In the genomic region with DNA sequence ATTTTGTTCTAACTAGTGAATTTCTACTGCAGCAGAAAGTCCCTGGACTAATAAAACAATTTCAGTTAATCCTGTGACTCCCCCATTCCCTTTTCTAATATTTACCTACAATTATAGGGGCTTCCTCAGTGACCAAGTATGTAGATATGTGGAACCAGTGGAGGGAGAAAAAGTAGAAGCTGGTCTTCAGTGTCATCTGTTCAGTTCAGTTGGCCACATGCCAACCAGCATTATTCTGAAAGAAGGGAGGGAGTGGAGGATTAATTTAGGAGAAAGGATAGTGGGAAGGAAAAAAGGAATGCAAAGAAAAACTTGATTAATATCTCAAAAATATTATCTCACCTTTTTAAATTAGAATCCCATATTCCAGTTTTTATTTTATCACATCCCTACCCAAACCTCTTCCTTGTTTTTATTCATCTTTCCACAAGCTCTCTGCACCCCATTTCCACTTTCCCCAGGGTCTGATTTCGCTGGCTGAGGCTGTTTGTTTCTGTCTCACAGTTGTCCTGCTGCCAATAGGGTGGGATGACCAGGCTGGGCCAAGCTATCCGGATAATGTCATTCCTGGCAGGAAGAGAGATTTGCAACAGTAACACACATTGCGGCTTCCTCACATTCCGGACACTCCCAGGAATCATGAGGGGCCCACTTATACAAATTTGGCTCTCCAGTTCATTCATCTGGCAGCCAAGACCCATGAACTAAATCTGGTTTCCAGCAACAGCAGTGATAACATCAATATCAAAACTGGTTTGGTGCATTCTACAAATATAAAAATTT, we compare ENCODE assay signal across 11 cellular contexts. TPM values are rescaled to one million over a fixed set of nuclear protein-coding genes. Genes with fewer than 3 reads are reported as not detected.
A peak's percentile ranks its signal among the peaks of the same experiment; 100 is the strongest.
DNase-seq lines count a peak whose midpoint lies in the region; ATAC-seq and TF ChIP-seq lines count a peak whose summit lies in the region.
"Had no signal": no experiment of that assay in that cellular context is flagged by ENCODE, and none has a peak within 500 bp of the region (broad histone marks: within the 10 kb centered on the region; RNA-seq: fewer than 3 reads in every experiment).

No MANE protein-coding gene starts in this region.

- no peak overlapping the region for H3K27ac ChIP-seq in psoas muscle

- no peaks in the 10 kb centered on the region for H3K4me1 ChIP-seq in psoas muscle

- H3K27me3 ChIP-seq in psoas muscle (ENCODE audit: insufficient read depth in 3 of 3, low read length in 2 of 3): no peaks in the 10 kb centered on the region

- peak; percentile 81 for DNase-seq in ELR (ENCODE audit: low read depth)
- peak; percentile 99 for DNase-seq in fibroblast of the aortic adventitia (ENCODE audit: low read depth)
- peak; percentile 30 to 60 for DNase-seq in psoas muscle
- DNase-seq in mesenteric fat pad (ENCODE audit: low spot score): no peak
- DNase-seq: central memory CD4-positive, alpha-beta T cell; hippocampal formation; NCI-H2081 had no signal

- WGBS in psoas muscle, 3 donors: 7 to 8% (median 8%) methylated on average over 4 of the region's 4 CpGs

- intact Hi-C loops in psoas muscle (cut with DNase I): no loop called here

- no peaks in the 10 kb centered on the region for H3K36me3 ChIP-seq in psoas muscle (ENCODE audit: insufficient read depth in 1 of 2, low read depth in 1 of 2)

- H3K4me3 ChIP-seq in fibroblast of the aortic adventitia (ENCODE audit: low read depth, low read length): no peak overlapping the region
- H3K4me3 ChIP-seq in psoas muscle: no peak overlapping the region

- TF ChIP-seq CTCF in fibroblast of the aortic adventitia (IDR thresholded peaks at IDR 0.05; ENCODE audit: insufficient read depth, low read length) (no peak), psoas muscle (IDR thresholded peaks at IDR 0.05) (no peak)

- no peaks in the 10 kb centered on the region for H3K9me3 ChIP-seq in psoas muscle

- ATAC-seq in psoas muscle (peak in 2 of 4 donors; percentile 52 to 56), GM21723 (IDR thresholded peaks at IDR 0.05; ENCODE audit: unreplicated experiment) (no peak), HG02884 (IDR thresholded peaks at IDR 0.05; ENCODE audit: unreplicated experiment) (no peak), GM18867 (IDR thresholded peaks at IDR 0.05; ENCODE audit: unreplicated experiment) (no peak)

TF ChIP-seq in PFSK-1, 5 proteins besides CTCF, POLR2A, EP300 and RAD21:
- TF ChIP-seq SIN3A (IDR thresholded peaks at IDR 0.05; ENCODE audit: borderline replicate concordance, insufficient read depth, low read length) (peak; percentile 90; the same call in 1 of the 2 replicates), FOXP2 (optimal IDR thresholded peaks at IDR 0.05; ENCODE audit: borderline replicate concordance, extremely low read depth, extremely low read length, insufficient read depth) (peak; percentile 72), TAF1 (IDR thresholded peaks at IDR 0.05; ENCODE audit: borderline replicate concordance, insufficient read depth, low read length) (no peak), POLR2AphosphoS5 (IDR thresholded peaks at IDR 0.05; ENCODE audit: low read depth, low read length) (peak; percentile 66; the same call in 1 of the 2 replicates)
- TF ChIP-seq, protein P1, sequence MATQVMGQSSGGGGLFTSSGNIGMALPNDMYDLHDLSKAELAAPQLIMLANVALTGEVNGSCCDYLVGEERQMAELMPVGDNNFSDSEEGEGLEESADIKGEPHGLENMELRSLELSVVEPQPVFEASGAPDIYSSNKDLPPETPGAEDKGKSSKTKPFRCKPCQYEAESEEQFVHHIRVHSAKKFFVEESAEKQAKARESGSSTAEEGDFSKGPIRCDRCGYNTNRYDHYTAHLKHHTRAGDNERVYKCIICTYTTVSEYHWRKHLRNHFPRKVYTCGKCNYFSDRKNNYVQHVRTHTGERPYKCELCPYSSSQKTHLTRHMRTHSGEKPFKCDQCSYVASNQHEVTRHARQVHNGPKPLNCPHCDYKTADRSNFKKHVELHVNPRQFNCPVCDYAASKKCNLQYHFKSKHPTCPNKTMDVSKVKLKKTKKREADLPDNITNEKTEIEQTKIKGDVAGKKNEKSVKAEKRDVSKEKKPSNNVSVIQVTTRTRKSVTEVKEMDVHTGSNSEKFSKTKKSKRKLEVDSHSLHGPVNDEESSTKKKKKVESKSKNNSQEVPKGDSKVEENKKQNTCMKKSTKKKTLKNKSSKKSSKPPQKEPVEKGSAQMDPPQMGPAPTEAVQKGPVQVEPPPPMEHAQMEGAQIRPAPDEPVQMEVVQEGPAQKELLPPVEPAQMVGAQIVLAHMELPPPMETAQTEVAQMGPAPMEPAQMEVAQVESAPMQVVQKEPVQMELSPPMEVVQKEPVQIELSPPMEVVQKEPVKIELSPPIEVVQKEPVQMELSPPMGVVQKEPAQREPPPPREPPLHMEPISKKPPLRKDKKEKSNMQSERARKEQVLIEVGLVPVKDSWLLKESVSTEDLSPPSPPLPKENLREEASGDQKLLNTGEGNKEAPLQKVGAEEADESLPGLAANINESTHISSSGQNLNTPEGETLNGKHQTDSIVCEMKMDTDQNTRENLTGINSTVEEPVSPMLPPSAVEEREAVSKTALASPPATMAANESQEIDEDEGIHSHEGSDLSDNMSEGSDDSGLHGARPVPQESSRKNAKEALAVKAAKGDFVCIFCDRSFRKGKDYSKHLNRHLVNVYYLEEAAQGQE (IDR thresholded peaks at IDR 0.05; ENCODE audit: insufficient read depth in 1 of 2, low read depth in 2 of 2, low read length in 2 of 2): peak in 1 of 2 experiments; percentile 77; a peak in 1 of 4 replicates

RNA-seq across cellular contexts. Expression of a gene that starts 24.6 kb away (rescaled TPM):
- 23.5 TPM for polyA plus RNA-seq in PFSK-1 (2012; ENCODE audit: insufficient read length, low read depth)
- 183 and 271 TPM in 2 replicates for total RNA-seq in fibroblast of the aortic adventitia (ENCODE audit: low replicate concordance)
- total RNA-seq in psoas muscle: 10 to 100 TPM; 10.3 to 21.9 (median 14.8) TPM
- polyA plus RNA-seq in psoas muscle: 1 to 10 TPM; 3.3 to 7.7 (median 5.4) TPM
- 197 TPM for total RNA-seq in mesenteric fat pad
